ENCODE assay signal across 17 cellular contexts in the genomic region with DNA sequence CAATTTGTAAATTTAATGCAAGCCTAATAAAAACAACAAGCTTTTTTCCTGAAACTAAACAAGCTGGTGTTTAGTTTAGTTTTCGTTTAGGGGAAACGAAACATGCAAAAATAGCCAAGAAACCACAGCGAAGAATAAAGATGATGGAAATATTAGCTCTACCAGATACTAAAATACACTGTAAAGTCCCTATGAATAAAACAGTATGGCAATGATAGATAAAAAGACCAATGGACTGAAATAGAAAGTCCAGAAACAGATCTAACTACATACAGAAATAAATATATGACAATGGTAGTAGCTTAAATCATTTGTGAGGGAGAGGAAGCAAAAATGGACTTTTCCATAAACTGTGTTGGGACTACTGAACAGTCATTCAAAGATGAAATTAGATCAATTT. TPM values are rescaled to one million over a fixed set of nuclear protein-coding genes. Genes with fewer than 3 reads are reported as not detected.
DNase-seq lines count a peak whose midpoint lies in the region; ATAC-seq, FAIRE-seq and TF ChIP-seq lines count a peak whose summit lies in the region.
"Had no signal": no experiment of that assay in that cellular context is flagged by ENCODE, and none has a peak within 500 bp of the region (broad histone marks: within the 10 kb centered on the region; RNA-seq: fewer than 3 reads in every experiment).

No MANE protein-coding gene starts in this region.

- DNase-seq in GM12892 (ENCODE audit: insufficient read length) (no peak), GM12878 (ENCODE audit: low read depth, low spot score) (no peak), cerebellar nuclear complex (lab: John Stamatoyannopoulos, UW) (no peak), RCC 7860 (ENCODE audit: low spot score) (no peak)
- DNase-seq: ACHN; BE2C; C1 segment of cervical spinal cord; CD4-positive, CD25-positive, alpha-beta regulatory T cell; CD8-positive, alpha-beta memory T cell; COR-L47; DMS 273 treated with DMSO at 0.1 percent for 48 hours; KG1 had no signal

- TF ChIP-seq EP300 in GM12878 (IDR thresholded peaks at IDR 0.05; ENCODE audit: borderline replicate concordance in 1 of 2, control insufficient read depth in 1 of 2, low read depth in 2 of 2, low read length in 2 of 2): no peak

- peaks cover 83% of the 10 kb centered on the region for H3K79me2 ChIP-seq in GM12878 (ENCODE audit: control insufficient read depth, insufficient read depth, low read length)

- SMC1A ChIA-PET in GM12878 (lab: Charles Lee; ENCODE audit: uncharacterized antibody, unreplicated experiment): interaction anchor here (0.7 to 1.0 kb wide), 4 partner anchors 13 to 24 kb away, joined by 3 to 4 read pairs (median 4); no protein-coding TSS in a partner anchor

- no peaks in the 10 kb centered on the region for H3K4me1 ChIP-seq in HEK293 (ENCODE audit: control insufficient read depth, insufficient read depth, low read length)
- no peaks in the 10 kb centered on the region for H3K4me1 ChIP-seq in GM12878 (ENCODE audit: control insufficient read depth, insufficient read depth, low read length)
- H3K4me1 ChIP-seq: BE2C had no signal

- TF ChIP-seq CTCF in HEK293 (tag by site-specific recombination; IDR thresholded peaks at IDR 0.05) (no peak), GM12878 (IDR thresholded peaks at IDR 0.05 in 2 of 3, conservative IDR thresholded peaks at IDR 0.05 in 1 of 3; ENCODE audit: control insufficient read depth in 2 of 3, extremely low read depth in 1 of 3, insufficient read depth in 1 of 3, low read depth in 3 of 3, low read length in 3 of 3) (no peak)

- no peak for TF ChIP-seq RAD21 in GM12878 (IDR thresholded peaks at IDR 0.05; ENCODE audit: insufficient read depth, low read depth, low read length)

- RAD21 ChIA-PET in GM12878 (lab: Charles Lee; ENCODE audit: unreplicated experiment): no interaction called here

- CTCF ChIA-PET in HEK293 (lab: Yijun Ruan, JAX): interaction anchor here (0.8 kb wide), 1 partner anchor 140 kb away, joined by 4 read pairs; no protein-coding TSS in a partner anchor
- CTCF ChIA-PET in GM12878 (lab: Yijun Ruan, JAX): no interaction called here

- no peak overlapping the region for H3K9ac ChIP-seq in GM12878 (ENCODE audit: control insufficient read depth, insufficient read depth, low read length)

- H2AFZ ChIP-seq in GM12878 (ENCODE audit: control insufficient read depth, low read depth, low read length): no peak overlapping the region

- H3K27me3 ChIP-seq in GM12878 (replicated peaks in 1 of 2; ENCODE audit: control insufficient read depth in 2 of 2, insufficient read depth in 2 of 2, low read length in 1 of 2): no peaks in the 10 kb centered on the region
- H3K27me3 ChIP-seq: BE2C had no signal

- H4K20me1 ChIP-seq in GM12878 (ENCODE audit: control insufficient read depth, insufficient read depth): no peaks in the 10 kb centered on the region

- no peaks in the 10 kb centered on the region for H3K9me3 ChIP-seq in HEK293 (ENCODE audit: control insufficient read depth, insufficient read depth, low read depth, low read length)
- H3K9me3 ChIP-seq in GM12878 (replicated peaks; ENCODE audit: control insufficient read depth, insufficient read depth, low read length): peaks cover 27% of the 10 kb centered on the region
- H3K9me3 ChIP-seq: BE2C, HAP-1 had no signal

- H3K36me3 ChIP-seq in HEK293 (ENCODE audit: control insufficient read depth in 2 of 2, insufficient read depth in 1 of 2, low read length in 2 of 2) (no peaks in the 10 kb centered on the region), GM12878 (ENCODE audit: control insufficient read depth in 2 of 2, insufficient read depth in 2 of 2, low read length in 1 of 2) (peaks cover 1 to 4% of the 10 kb centered on the region in 2 experiments; a peak in 2 of 4 replicates)
- H3K36me3 ChIP-seq: BE2C, HAP-1 had no signal

- BruUV-seq in GM12878 (replicated peaks; lab: Mats Ljungman, UMichigan): no TSS peak

- no peak overlapping the region for H3K4me2 ChIP-seq in GM12878 (ENCODE audit: control insufficient read depth, insufficient read depth)

- no peak for TF ChIP-seq POLR2A in GM12892 (IDR thresholded peaks at IDR 0.05; ENCODE audit: low read depth, low read length)
- TF ChIP-seq POLR2A in GM12878 (IDR thresholded peaks at IDR 0.05; ENCODE audit: low read depth, low read length): no peak

- peak; percentile 75 for FAIRE-seq in GM12892 (lab: Jason Lieb, UNC)
- no peak for FAIRE-seq in GM12878 (lab: Jason Lieb, UNC)
- FAIRE-seq in RCC 7860 (lab: Jason Lieb, UNC): no peak
- FAIRE-seq: H1, HTR-8/SVneo had no signal

- ATAC-seq in GM12878 (no peak), HG02973 (IDR thresholded peaks at IDR 0.05; ENCODE audit: unreplicated experiment) (no peak)

- POLR2A ChIA-PET in HEK293 (lab: Yijun Ruan, JAX): no interaction called here
- POLR2A ChIA-PET in GM12878 (lab: Charles Lee): no interaction called here

- 41% methylated on average over 3 of the region's 3 CpGs for WGBS in GM12878 (ENCODE audit: insufficient coverage, insufficient replicate concordance, low lambda C conversion rate, missing lambda C conversion rate)

- intact Hi-C loops in GM12878 (cut with micrococcal nuclease; ENCODE audit: unreplicated experiment): no loop called here

- H3K27ac ChIP-seq in HEK293 (ENCODE audit: extremely low read depth, low read depth, low read length): no peak overlapping the region
- no peak overlapping the region for H3K27ac ChIP-seq in GM12878 (ENCODE audit: control insufficient read depth, insufficient read depth)

- H3K4me3 ChIP-seq in HEK293 (ENCODE audit: low read depth, low read length) (no peak overlapping the region), GM12878 (no peak overlapping the region)
- H3K4me3 ChIP-seq: HAP-1 had no signal

- in situ Hi-C loops in GM12878 (cut with MboI): no loop called here

TF ChIP-seq in HEK293, 187 proteins besides CTCF, POLR2A, EP300 and RAD21 (continues in another document):
- TF ChIP-seq ZNF274 (IDR thresholded peaks at IDR 0.05; ENCODE audit: low read length) (no peak), ZNF274 (tag by site-specific recombination; IDR thresholded peaks at IDR 0.05; ENCODE audit: borderline replicate concordance) (no peak), ZNF214 (tag by site-specific recombination; IDR thresholded peaks at IDR 0.05; ENCODE audit: borderline replicate concordance) (no peak), SP3 (tag by site-specific recombination; IDR thresholded peaks at IDR 0.05) (no peak), ZNF658 (tag by site-specific recombination; IDR thresholded peaks at IDR 0.05) (no peak), SETDB1 (IDR thresholded peaks at IDR 0.05; ENCODE audit: insufficient read length, low read length) (peak; percentile 87), ZNF24 (tag by site-specific recombination; IDR thresholded peaks at IDR 0.05) (no peak)
- TF ChIP-seq, protein P1, sequence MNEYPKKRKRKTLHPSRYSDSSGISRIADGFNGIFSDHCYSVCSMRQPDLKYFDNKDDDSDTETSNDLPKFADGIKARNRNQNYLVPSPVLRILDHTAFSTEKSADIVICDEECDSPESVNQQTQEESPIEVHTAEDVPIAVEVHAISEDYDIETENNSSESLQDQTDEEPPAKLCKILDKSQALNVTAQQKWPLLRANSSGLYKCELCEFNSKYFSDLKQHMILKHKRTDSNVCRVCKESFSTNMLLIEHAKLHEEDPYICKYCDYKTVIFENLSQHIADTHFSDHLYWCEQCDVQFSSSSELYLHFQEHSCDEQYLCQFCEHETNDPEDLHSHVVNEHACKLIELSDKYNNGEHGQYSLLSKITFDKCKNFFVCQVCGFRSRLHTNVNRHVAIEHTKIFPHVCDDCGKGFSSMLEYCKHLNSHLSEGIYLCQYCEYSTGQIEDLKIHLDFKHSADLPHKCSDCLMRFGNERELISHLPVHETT (tag by site-specific recombination; IDR thresholded peaks at IDR 0.05): no peak

RNA-seq across cellular contexts. Expression of a gene that starts 26.4 kb away (rescaled TPM):
- 23.3 TPM for polyA plus RNA-seq in GM12892 (2012; ENCODE audit: missing spikeins)
- 216 and 232 TPM in 2 replicates for total RNA-seq in GM12878 (2013; cell fraction: nucleolus; rRNA removed)
- total RNA-seq in GM12878 (2014; rRNA removed): 46.0 and 56.0 TPM in 2 replicates
- total RNA-seq in GM12878 (2014; rRNA removed; fragmentation: Illumina TruSeq; extraction: Trizol): 67.8 TPM in 2 replicates
- total RNA-seq in GM12878 (2021): 51.1 and 54.9 TPM in 2 replicates
- polyA plus RNA-seq in GM12878 (2011; ENCODE audit: low read depth): 9.9 TPM
- 27.1 and 39.4 TPM in 2 replicates for polyA plus RNA-seq in GM12878 (2011; rRNA removed)
- polyA plus RNA-seq in GM12878 (2011; cell fraction: cytosol; rRNA removed): 11.5 and 16.7 TPM in 2 replicates
- polyA plus RNA-seq in GM12878 (2011; cell fraction: nucleus; rRNA removed): 37.7 and 38.4 TPM in 2 replicates
- 20.4 and 23.0 TPM in 2 replicates for polyA plus RNA-seq in GM12878 (2012)
- polyA plus RNA-seq in GM12878 (2014; fragmentation: Illumina TruSeq; extraction: Trizol): 51.0 and 74.4 TPM in 2 replicates
- polyA plus RNA-seq in GM12878 (2014; fragmentation: Nextera tagmentation; extraction: Ambion mirVana): 10 to 100 TPM; 15.9 to 18.6 TPM
- polyA plus RNA-seq in GM12878 (2014; rRNA removed): 22.9 and 29.1 TPM in 2 replicates
- polyA plus RNA-seq in GM12878 (2016; fragmentation: Nextera tagmentation; extraction: Ambion mirVana): 10 to 100 TPM; 53.0 to 62.2 TPM
- 30.6 and 40.5 TPM in 2 replicates for polyA minus RNA-seq in GM12878 (2011; rRNA and poly(A)+ RNA removed)
- 14.3 and 17.3 TPM in 2 replicates for polyA minus RNA-seq in GM12878 (2011; cell fraction: cytosol; rRNA and poly(A)+ RNA removed)
- 48.6 and 86.0 TPM in 2 replicates for polyA minus RNA-seq in GM12878 (2011; cell fraction: nucleus; rRNA and poly(A)+ RNA removed)
